ENCODE assay signal across 8 cellular contexts in genomic region chr5:107671742-107672211, GRCh38. TPM values are rescaled to one million over a fixed set of nuclear protein-coding genes. Genes with fewer than 3 reads are reported as not detected.
DNase-seq lines count a peak whose midpoint lies in the region; ATAC-seq and TF ChIP-seq lines count a peak whose summit lies in the region.

No MANE protein-coding gene starts in this region.

- no peak for TF ChIP-seq CTCF in DND-41 (IDR thresholded peaks at IDR 0.05; ENCODE audit: borderline replicate concordance, extremely low read depth, low read length, poor library complexity, severe bottlenecking)
- TF ChIP-seq CTCF in upper lobe of left lung (IDR thresholded peaks at IDR 0.05) = no peak

- H3K14ac ChIP-seq in mesenchymal stem cell (ENCODE audit: low read length in 2 of 2) = no peak overlapping the region

- peak overlapping the region; percentile 48; the same call in 1 of the 2 replicates for H3K27ac ChIP-seq in DND-41 (ENCODE audit: low read length)
- H3K27ac ChIP-seq in cingulate gyrus (ENCODE audit: low read depth, low read length) = peak overlapping the region; percentile 39
- peak overlapping the region; percentile 92 for H3K27ac ChIP-seq in mesenchymal stem cell (ENCODE audit: low read length, poor library complexity, severe bottlenecking)
- H3K27ac ChIP-seq in upper lobe of left lung = peak overlapping the region; percentile 37 to 82 (median 64)

- no peaks in the 10 kb centered on the region for H3K79me1 ChIP-seq in mesenchymal stem cell (replicated peaks; ENCODE audit: low read length, poor library complexity, severe bottlenecking)

- H2AFZ ChIP-seq in DND-41 (ENCODE audit: low read depth, low read length) (peak overlapping the region; percentile 82), mesenchymal stem cell (ENCODE audit: low read depth, low read length) (peak overlapping the region; percentile 58)

- no peaks in the 10 kb centered on the region for H3K79me2 ChIP-seq in DND-41 (ENCODE audit: insufficient read depth, low read length)

- H3K27me3 ChIP-seq in DND-41 (ENCODE audit: insufficient read depth, low read length, poor library complexity) (no peaks in the 10 kb centered on the region), mesenchymal stem cell (ENCODE audit: control insufficient read depth in 1 of 2, insufficient read depth in 1 of 2, low read length in 2 of 2) (no peaks in the 10 kb centered on the region), upper lobe of left lung (peaks cover 0 to 29% (median 13%) of the 10 kb centered on the region in 4 donors)

- no peaks in the 10 kb centered on the region for H3K36me3 ChIP-seq in DND-41 (ENCODE audit: insufficient read depth, low read length)
- no peaks in the 10 kb centered on the region for H3K36me3 ChIP-seq in mesenchymal stem cell (ENCODE audit: control insufficient read depth in 1 of 2, insufficient read depth in 2 of 2, low read depth in 1 of 2, low read length in 2 of 2)
- no peaks in the 10 kb centered on the region for H3K36me3 ChIP-seq in upper lobe of left lung

- peak overlapping the region; percentile 57 to 92 for H3K18ac ChIP-seq in mesenchymal stem cell (ENCODE audit: low read depth in 1 of 2, low read length in 2 of 2)

- H2BK12ac ChIP-seq in mesenchymal stem cell (ENCODE audit: low read length in 2 of 2) = no peak overlapping the region

- peak overlapping the region; percentile 84 for H2BK5ac ChIP-seq in mesenchymal stem cell (ENCODE audit: low read depth, low read length, poor library complexity, severe bottlenecking)

- TF ChIP-seq EP300 in upper lobe of left lung (IDR thresholded peaks at IDR 0.05) = no peak

- peak overlapping the region in 1 of 2 experiments; percentile 95 for H3K4ac ChIP-seq in mesenchymal stem cell (ENCODE audit: low read depth in 1 of 2, low read length in 2 of 2)

- no peak overlapping the region for H4K8ac ChIP-seq in mesenchymal stem cell (ENCODE audit: low read length)

- H3K4me1 ChIP-seq in DND-41 (ENCODE audit: insufficient read depth, low read length) (peaks cover 38% of the 10 kb centered on the region), mesenchymal stem cell (ENCODE audit: control insufficient read depth, insufficient read depth, low read depth, low read length) (peaks cover 1% of the 10 kb centered on the region), upper lobe of left lung (peaks cover 32 to 50% (median 37%) of the 10 kb centered on the region in 4 donors)

- ATAC-seq in DND-41 (ENCODE audit: insufficient read depth, low read depth) (no peak), upper lobe of left lung (ENCODE audit: low FRiP score in 2 of 2) (peak in 1 of 2 donors; percentile 11), GM19035 (IDR thresholded peaks at IDR 0.05; ENCODE audit: unreplicated experiment) (no peak), GM19463 (IDR thresholded peaks at IDR 0.05; ENCODE audit: unreplicated experiment) (no peak)

- WGBS in mesenchymal stem cell = 1% methylated on average over 14 of the region's 20 CpGs
- WGBS in upper lobe of left lung, 2 donors = 0 to 2% methylated on average over 20 of the region's 20 CpGs

- H3K4me2 ChIP-seq in DND-41 (ENCODE audit: insufficient read depth, low read length) (peak overlapping the region; percentile 87), mesenchymal stem cell (ENCODE audit: low read length, poor library complexity, severe bottlenecking) (peak overlapping the region; percentile 91)

- no peak overlapping the region for H2AK5ac ChIP-seq in mesenchymal stem cell (ENCODE audit: low read length, severe bottlenecking)

- no peak for TF ChIP-seq POLR2A in upper lobe of left lung (IDR thresholded peaks at IDR 0.05)

- H3K9me3 ChIP-seq in DND-41 (ENCODE audit: insufficient read depth, low read length, severe bottlenecking) (no peaks in the 10 kb centered on the region), mesenchymal stem cell (ENCODE audit: control insufficient read depth, low read length) (no peaks in the 10 kb centered on the region), upper lobe of left lung (no peaks in the 10 kb centered on the region)

- H3K4me3 ChIP-seq in DND-41 (ENCODE audit: low read depth in 1 of 2, low read length in 2 of 2) = peak overlapping the region; percentile 13 to 63; a peak in 3 of 4 replicates
- peak overlapping the region; percentile 88 to 96 for H3K4me3 ChIP-seq in mesenchymal stem cell (ENCODE audit: insufficient read depth in 1 of 2, low read depth in 1 of 2, low read length in 2 of 2)
- H3K4me3 ChIP-seq in upper lobe of left lung = peak overlapping the region; percentile 44 to 67 (median 57)

- no peak overlapping the region for H2BK15ac ChIP-seq in mesenchymal stem cell (ENCODE audit: low read depth, poor library complexity, severe bottlenecking)

- peak overlapping the region; percentile 24 for H2BK120ac ChIP-seq in mesenchymal stem cell (ENCODE audit: low read depth, low read length)

- H3K23ac ChIP-seq in mesenchymal stem cell (ENCODE audit: low read length in 2 of 2) = peak overlapping the region in 1 of 2 experiments; percentile 57

- peak overlapping the region; percentile 64 for H3K9ac ChIP-seq in DND-41 (ENCODE audit: low read depth, low read length)
- peak overlapping the region; percentile 89 for H3K9ac ChIP-seq in mesenchymal stem cell (ENCODE audit: low read length)

- peak; percentile 21 for DNase-seq in DND-41
- peak; percentile 63 for DNase-seq in HK-2 (ENCODE audit: unreplicated experiment)
- DNase-seq in mesenchymal stem cell = peak; percentile 83
- DNase-seq in upper lobe of left lung = no peak

- no peaks in the 10 kb centered on the region for H4K20me1 ChIP-seq in DND-41 (ENCODE audit: insufficient read depth, low read length)

- no peak overlapping the region for H4K91ac ChIP-seq in mesenchymal stem cell (ENCODE audit: low read length)

TF ChIP-seq in PFSK-1, 5 proteins besides CTCF, POLR2A, EP300 and RAD21:
- TF ChIP-seq FOXP2 (optimal IDR thresholded peaks at IDR 0.05; ENCODE audit: borderline replicate concordance, extremely low read depth, extremely low read length, insufficient read depth) (no peak), POLR2AphosphoS5 (IDR thresholded peaks at IDR 0.05; ENCODE audit: low read depth, low read length) (no peak), SIN3A (IDR thresholded peaks at IDR 0.05; ENCODE audit: borderline replicate concordance, insufficient read depth, low read length) (peak; percentile 36; the same call in 1 of the 2 replicates), TAF1 (IDR thresholded peaks at IDR 0.05; ENCODE audit: borderline replicate concordance, insufficient read depth, low read length) (no peak)
- TF ChIP-seq, protein P1, sequence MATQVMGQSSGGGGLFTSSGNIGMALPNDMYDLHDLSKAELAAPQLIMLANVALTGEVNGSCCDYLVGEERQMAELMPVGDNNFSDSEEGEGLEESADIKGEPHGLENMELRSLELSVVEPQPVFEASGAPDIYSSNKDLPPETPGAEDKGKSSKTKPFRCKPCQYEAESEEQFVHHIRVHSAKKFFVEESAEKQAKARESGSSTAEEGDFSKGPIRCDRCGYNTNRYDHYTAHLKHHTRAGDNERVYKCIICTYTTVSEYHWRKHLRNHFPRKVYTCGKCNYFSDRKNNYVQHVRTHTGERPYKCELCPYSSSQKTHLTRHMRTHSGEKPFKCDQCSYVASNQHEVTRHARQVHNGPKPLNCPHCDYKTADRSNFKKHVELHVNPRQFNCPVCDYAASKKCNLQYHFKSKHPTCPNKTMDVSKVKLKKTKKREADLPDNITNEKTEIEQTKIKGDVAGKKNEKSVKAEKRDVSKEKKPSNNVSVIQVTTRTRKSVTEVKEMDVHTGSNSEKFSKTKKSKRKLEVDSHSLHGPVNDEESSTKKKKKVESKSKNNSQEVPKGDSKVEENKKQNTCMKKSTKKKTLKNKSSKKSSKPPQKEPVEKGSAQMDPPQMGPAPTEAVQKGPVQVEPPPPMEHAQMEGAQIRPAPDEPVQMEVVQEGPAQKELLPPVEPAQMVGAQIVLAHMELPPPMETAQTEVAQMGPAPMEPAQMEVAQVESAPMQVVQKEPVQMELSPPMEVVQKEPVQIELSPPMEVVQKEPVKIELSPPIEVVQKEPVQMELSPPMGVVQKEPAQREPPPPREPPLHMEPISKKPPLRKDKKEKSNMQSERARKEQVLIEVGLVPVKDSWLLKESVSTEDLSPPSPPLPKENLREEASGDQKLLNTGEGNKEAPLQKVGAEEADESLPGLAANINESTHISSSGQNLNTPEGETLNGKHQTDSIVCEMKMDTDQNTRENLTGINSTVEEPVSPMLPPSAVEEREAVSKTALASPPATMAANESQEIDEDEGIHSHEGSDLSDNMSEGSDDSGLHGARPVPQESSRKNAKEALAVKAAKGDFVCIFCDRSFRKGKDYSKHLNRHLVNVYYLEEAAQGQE (IDR thresholded peaks at IDR 0.05; ENCODE audit: insufficient read depth in 1 of 2, low read depth in 2 of 2, low read length in 2 of 2) = no peak

RNA-seq across cellular contexts. Expression of gene EFNA5, which starts 1.0 kb away (rescaled TPM):
- polyA plus RNA-seq in PFSK-1 (2012; ENCODE audit: insufficient read length, low read depth) = 1.9 TPM
- polyA plus RNA-seq in mesenchymal stem cell (2013, experiment 1 of 2) = 3.6 TPM
- 4.0 TPM for polyA plus RNA-seq in mesenchymal stem cell (2013, experiment 2 of 2)
- 10 to 100 TPM in 2 of 6 donors, 1 to 10 TPM in 4; 4.1 to 41.9 (median 7.3) TPM for total RNA-seq in upper lobe of left lung

Comparison
In these comparisons a context has a peak if more than half of its experiments do, and no peak if none do; other contexts are left out.
1. DNase-seq: peak in DND-41 (single experiment), HK-2 (single experiment) and mesenchymal stem cell (single experiment); none in upper lobe of left lung (0 of 2).
2. H3K27ac ChIP-seq: peak in every context shown above with its lines; median percentile 92 in mesenchymal stem cell; 64 in upper lobe of left lung; 48 in DND-41; 39 in cingulate gyrus.
3. H3K4me3 ChIP-seq: peak in every context shown above with its lines; median percentile 92 in mesenchymal stem cell; 57 in upper lobe of left lung; 38 in DND-41.